8 cellular contexts compared by ENCODE assay signal in the genomic region with DNA sequence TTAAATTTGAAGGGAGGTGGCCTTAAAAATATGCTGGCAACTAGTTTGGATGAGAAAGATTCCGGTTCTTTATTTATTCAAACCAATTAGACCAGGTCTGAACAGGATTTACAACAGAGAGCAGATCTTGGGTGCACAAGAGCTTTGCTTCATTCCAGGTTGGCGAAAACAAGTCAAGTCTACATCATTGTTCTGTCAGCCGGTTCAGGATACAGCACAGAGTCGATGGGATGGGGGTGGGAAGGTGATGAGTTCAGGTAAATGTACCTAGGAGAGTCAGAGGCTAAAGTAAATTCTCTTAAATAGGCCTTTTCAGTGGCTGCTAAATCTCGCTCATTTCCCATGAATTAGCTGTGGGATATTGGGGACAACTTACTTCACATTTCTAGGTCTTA. TPM values are rescaled to one million over a fixed set of nuclear protein-coding genes. Genes with fewer than 3 reads are reported as not detected.
DNase-seq lines count a peak whose midpoint lies in the region; ATAC-seq, FAIRE-seq and TF ChIP-seq lines count a peak whose summit lies in the region.

No MANE protein-coding gene starts in this region.

- FAIRE-seq in GM12892 (lab: Jason Lieb, UNC) = peak; percentile 50

- H3K4me1 ChIP-seq in PC-9 (replicated peaks; ENCODE audit: insufficient read depth) (peaks cover 26% of the 10 kb centered on the region), esophagus squamous epithelium (peaks cover 6 to 58% (median 26%) of the 10 kb centered on the region in 3 donors), sigmoid colon (peaks cover 0 to 41% (median 27%) of the 10 kb centered on the region in 4 donors)

- H3K36me3 ChIP-seq in PC-9 (ENCODE audit: low read depth) (no peaks in the 10 kb centered on the region), esophagus squamous epithelium (no peaks in the 10 kb centered on the region), sigmoid colon (no peaks in the 10 kb centered on the region)

- TSS peak; percentile 86 for BruUV-seq in PC-9 (replicated peaks; lab: Mats Ljungman, UMichigan)

- H3K79me2 ChIP-seq in PC-9 (ENCODE audit: low read depth) = peaks cover 43% of the 10 kb centered on the region

- POLR2A ChIA-PET in PC-9 (lab: Charles Lee; ENCODE audit: unreplicated experiment) = no interaction called here

- H3K27me3 ChIP-seq in PC-9 (ENCODE audit: insufficient read depth, low read depth) (no peaks in the 10 kb centered on the region), esophagus squamous epithelium (no peaks in the 10 kb centered on the region), sigmoid colon (no peaks in the 10 kb centered on the region)

- H3K27ac ChIP-seq in PC-9 (peak overlapping the region; percentile 67), esophagus squamous epithelium (peak overlapping the region; percentile 88 to 98 (median 93)), sigmoid colon (peak overlapping the region; percentile 95 to 98 (median 97))

- no peak for TF ChIP-seq POLR2A in GM12892 (IDR thresholded peaks at IDR 0.05; ENCODE audit: low read depth, low read length)
- TF ChIP-seq POLR2A in esophagus squamous epithelium (IDR thresholded peaks at IDR 0.05) = no peak
- TF ChIP-seq POLR2A in sigmoid colon (IDR thresholded peaks at IDR 0.05) = no peak

- H3K9me2 ChIP-seq in PC-9 (ENCODE audit: insufficient read depth) = no peaks in the 10 kb centered on the region

- TF ChIP-seq CTCF in PC-9 (conservative IDR thresholded peaks at IDR 0.05) (no peak), esophagus squamous epithelium (IDR thresholded peaks at IDR 0.05) (no peak), sigmoid colon (IDR thresholded peaks at IDR 0.05) (no peak)

- no peak for DNase-seq in GM12892 (ENCODE audit: insufficient read length)
- no peak for DNase-seq in PC-9
- DNase-seq in esophagus squamous epithelium (lab: John Stamatoyannopoulos, UW) = no peak
- no peak for DNase-seq in sigmoid colon
- no peak for DNase-seq in NCI-H82 treated with DMSO at 0.1 percent for 48 hours (lab: John Stamatoyannopoulos, UW; ENCODE audit: unreplicated experiment)
- DNase-seq in AG08395 (ENCODE audit: low spot score) = no peak
- DNase-seq in stimulated activated CD8-positive, alpha-beta memory T cell treated with anti-CD3 and anti-CD28 coated beads, Interleukin-4, amount 100 ng/mL, for 48 hours = no peak

- H4K20me1 ChIP-seq in PC-9 (ENCODE audit: insufficient read depth) = no peaks in the 10 kb centered on the region

- CTCF ChIA-PET in PC-9 (lab: Charles Lee) = no interaction called here

- H3K4me2 ChIP-seq in PC-9 = peak overlapping the region; percentile 96

- WGBS in esophagus squamous epithelium, 2 donors = 16 to 32% methylated on average over 5 of the region's 5 CpGs
- WGBS in sigmoid colon, 2 donors = 19 to 47% methylated on average over 5 of the region's 5 CpGs

- H2AFZ ChIP-seq in PC-9 = peak overlapping the region; percentile 96

- ATAC-seq in GM19023 (IDR thresholded peaks at IDR 0.05; ENCODE audit: unreplicated experiment) = no peak

- H3K9me3 ChIP-seq in PC-9 (ENCODE audit: insufficient read depth, low read depth) = no peaks in the 10 kb centered on the region
- H3K9me3 ChIP-seq in esophagus squamous epithelium = no peaks in the 10 kb centered on the region
- H3K9me3 ChIP-seq in sigmoid colon = no peaks in the 10 kb centered on the region

- H3F3A ChIP-seq in PC-9 (ENCODE audit: insufficient read depth, low read depth) = peaks cover 19% of the 10 kb centered on the region

- peak overlapping the region; percentile 65 for H3K4me3 ChIP-seq in PC-9
- peak overlapping the region; percentile 67 to 87 (median 78) for H3K4me3 ChIP-seq in esophagus squamous epithelium
- peak overlapping the region; percentile 71 to 95 (median 86) for H3K4me3 ChIP-seq in sigmoid colon

- intact Hi-C loops in PC-9 (cut with micrococcal nuclease; ENCODE audit: unreplicated experiment) = loop anchor here (5.0 to 10.0 kb wide), 5 partner anchors 135 to 1697 kb away; a partner anchor contains a TSS
- intact Hi-C loops in esophagus squamous epithelium (cut with DNase I) = no loop called here
- intact Hi-C loops in sigmoid colon (cut with DNase I) = loop anchor here (2.0 to 10.0 kb wide), 4 partner anchors 133 to 947 kb away; a partner anchor contains a TSS

- TF ChIP-seq EP300 in sigmoid colon (IDR thresholded peaks at IDR 0.05) = no peak

RNA-seq across cellular contexts. Expression of a gene that starts 0.9 kb away (rescaled TPM):
- polyA plus RNA-seq in GM12892 (2012; ENCODE audit: missing spikeins) = 18.7 TPM
- total RNA-seq in PC-9 (2021) (21.8 and 30.2 TPM in 2 replicates), esophagus squamous epithelium (10 to 100 TPM in 2 of 4 donors, 1 to 10 TPM in 2; 3.4 to 13.4 (median 8.2) TPM), sigmoid colon (10 to 100 TPM; 10.7 to 15.3 (median 14.7) TPM)
- polyA plus RNA-seq in sigmoid colon = 10 to 100 TPM in 1 of 3 donors, 1 to 10 TPM in 2; 3.0 to 16.8 (median 5.5) TPM
